Comparison of ENCODE assay signal across 23 cellular contexts in the genomic region with DNA sequence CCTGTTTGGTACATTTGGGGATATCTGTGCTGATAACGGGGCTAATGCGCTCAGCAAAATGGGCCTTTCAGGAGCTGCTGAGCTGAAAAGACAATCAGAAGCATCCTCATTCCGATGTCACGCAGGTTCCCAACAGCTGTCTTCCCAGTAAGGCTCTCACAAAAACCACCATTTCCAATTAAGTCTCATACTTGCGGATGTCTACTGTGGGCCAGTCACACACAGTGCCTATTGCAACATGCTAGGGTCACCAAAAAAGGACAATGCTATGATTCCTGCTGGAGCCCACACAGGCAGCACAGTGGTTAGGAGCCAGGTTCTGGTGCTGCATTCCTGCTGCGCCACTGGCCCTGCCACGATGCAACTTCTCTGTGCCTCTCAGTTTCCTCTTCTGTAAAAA. TPM values are rescaled to one million over a fixed set of nuclear protein-coding genes. Genes with fewer than 3 reads are reported as not detected.
A peak's percentile ranks its signal among the peaks of the same experiment; 100 is the strongest.
DNase-seq lines count a peak whose midpoint lies in the region; ATAC-seq and TF ChIP-seq lines count a peak whose summit lies in the region.
"Had no signal": no experiment of that assay in that cellular context is flagged by ENCODE, and none has a peak within 500 bp of the region (broad histone marks: within the 10 kb centered on the region; RNA-seq: fewer than 3 reads in every experiment).

No MANE protein-coding gene starts in this region.

- no peaks in the 10 kb centered on the region for H3K9me3 Mint-ChIP-seq in MCF 10A (ENCODE audit: unreplicated experiment)
- H3K9me3 Mint-ChIP-seq in chondrocyte (ENCODE audit: low read depth) = peaks cover 16% of the 10 kb centered on the region
- H3K9me3 Mint-ChIP-seq: CD8-positive, alpha-beta T cell had no signal

- H3K79me1 ChIP-seq in mesenchymal stem cell (replicated peaks; ENCODE audit: low read length, poor library complexity, severe bottlenecking) = peaks cover 17% of the 10 kb centered on the region

- no peak for DNase-seq in MCF 10A (ENCODE audit: unreplicated experiment)
- DNase-seq in breast epithelium (ENCODE audit: low spot score in 2 of 2) = no peak
- peak; percentile 89 to 90 for DNase-seq in SJSA1 (ENCODE audit: low read depth in 1 of 2, low spot score in 2 of 2)
- DNase-seq in mesenchymal stem cell = peak; percentile 82
- no peak for DNase-seq in NCI-H2196 (lab: John Stamatoyannopoulos, UW; ENCODE audit: unreplicated experiment)
- DNase-seq in NCI-H2227 (lab: John Stamatoyannopoulos, UW; ENCODE audit: unreplicated experiment) = no peak
- DNase-seq in chondrocyte (ENCODE audit: low spot score) = no peak
- DNase-seq: 8988T; CD8-positive, alpha-beta T cell; DMS79; GOT3; Kasumi-1; NCI-H1417 treated with DMSO at 0.1 percent for 48 hours; NCI-H2029 treated with DMSO at 0.1 percent for 48 hours; NCI-H2171 treated with DMSO at 0.1 percent for 48 hours; NCI-H510A; NCI-H774; Right ventricle myocardium superior had no signal

- H2AK5ac ChIP-seq in mesenchymal stem cell (ENCODE audit: low read length, severe bottlenecking) = peak overlapping the region; percentile 83

- no peak overlapping the region for H2AFZ ChIP-seq in mesenchymal stem cell (ENCODE audit: low read depth, low read length)

- TF ChIP-seq CTCF in MCF 10A (IDR thresholded peaks at IDR 0.05; ENCODE audit: unreplicated experiment) (no peak), breast epithelium (IDR thresholded peaks at IDR 0.05) (no peak), chondrocyte (IDR thresholded peaks at IDR 0.05) (no peak)

- H3K27me3 Mint-ChIP-seq in MCF 10A (ENCODE audit: insufficient read depth, unreplicated experiment) (no peaks in the 10 kb centered on the region), chondrocyte (ENCODE audit: low read depth) (no peaks in the 10 kb centered on the region)
- H3K27me3 Mint-ChIP-seq: IgD-negative memory B cell had no signal

- no peak overlapping the region for H3K9ac ChIP-seq in mesenchymal stem cell (ENCODE audit: low read length)
- H3K9ac ChIP-seq: BLaER1 had no signal

- H2BK12ac ChIP-seq in mesenchymal stem cell (ENCODE audit: low read length in 2 of 2) = peak overlapping the region in 1 of 2 experiments; percentile 50

- H3K4me1 ChIP-seq in breast epithelium = no peaks in the 10 kb centered on the region
- H3K4me1 ChIP-seq in SJSA1 (replicated peaks) = peaks cover 50% of the 10 kb centered on the region
- H3K4me1 ChIP-seq in mesenchymal stem cell (ENCODE audit: control insufficient read depth, insufficient read depth, low read depth, low read length) = peaks cover 21% of the 10 kb centered on the region
- H3K4me1 ChIP-seq: BLaER1 had no signal

- TF ChIP-seq POLR2A in breast epithelium (IDR thresholded peaks at IDR 0.05) = no peak

- H3K4ac ChIP-seq in mesenchymal stem cell (ENCODE audit: low read depth in 1 of 2, low read length in 2 of 2) = peak overlapping the region in 1 of 2 experiments; percentile 60

- no peak overlapping the region for H2BK15ac ChIP-seq in mesenchymal stem cell (ENCODE audit: low read depth, poor library complexity, severe bottlenecking)

- H3K27ac ChIP-seq in breast epithelium (no peak overlapping the region), SJSA1 (peak overlapping the region; percentile 99), mesenchymal stem cell (ENCODE audit: low read length, poor library complexity, severe bottlenecking) (peak overlapping the region; percentile 100)
- H3K27ac ChIP-seq: BLaER1 had no signal

- no peak for ATAC-seq in HG03520 (IDR thresholded peaks at IDR 0.05; ENCODE audit: unreplicated experiment)
- ATAC-seq: CD8-positive, alpha-beta T cell had no signal

- peak overlapping the region in 1 of 2 experiments; percentile 89 for H3K18ac ChIP-seq in mesenchymal stem cell (ENCODE audit: low read depth in 1 of 2, low read length in 2 of 2)

- H3K4me2 ChIP-seq in mesenchymal stem cell (ENCODE audit: low read length, poor library complexity, severe bottlenecking) = no peak overlapping the region
- H3K4me2 ChIP-seq: BLaER1 had no signal

- intact Hi-C loops in MCF 10A (cut with micrococcal nuclease) = loop anchor here (5.0 kb wide), 1 partner anchor 182 kb away; a partner anchor contains a TSS
- intact Hi-C loops in breast epithelium (cut with DNase I; ENCODE audit: low total_unique reads) = no loop called here

- no peak overlapping the region for H2BK120ac ChIP-seq in mesenchymal stem cell (ENCODE audit: low read depth, low read length)

- H4K8ac ChIP-seq in mesenchymal stem cell (ENCODE audit: low read length) = no peak overlapping the region

- no peaks in the 10 kb centered on the region for H3K9me3 ChIP-seq in breast epithelium
- H3K9me3 ChIP-seq in SJSA1 (replicated peaks) = no peaks in the 10 kb centered on the region
- no peaks in the 10 kb centered on the region for H3K9me3 ChIP-seq in mesenchymal stem cell (ENCODE audit: control insufficient read depth, low read length)
- H3K9me3 ChIP-seq: BLaER1 had no signal

- CTCF ChIA-PET in MCF 10A (lab: Yijun Ruan, JAX) = interaction anchor here (0.8 kb wide), 1 partner anchor 16 kb away, joined by 3 read pairs; no protein-coding TSS in a partner anchor

- no peaks in the 10 kb centered on the region for H3K27me3 ChIP-seq in breast epithelium
- H3K27me3 ChIP-seq in SJSA1 (replicated peaks) = no peaks in the 10 kb centered on the region
- H3K27me3 ChIP-seq in mesenchymal stem cell (ENCODE audit: control insufficient read depth in 1 of 2, insufficient read depth in 1 of 2, low read length in 2 of 2) = no peaks in the 10 kb centered on the region
- H3K27me3 ChIP-seq: BLaER1 had no signal

- H3K14ac ChIP-seq in mesenchymal stem cell (ENCODE audit: low read length in 2 of 2) = peak overlapping the region in 1 of 2 experiments; percentile 20

- H3K4me1 Mint-ChIP-seq in MCF 10A (ENCODE audit: insufficient read depth, unreplicated experiment) (peaks cover 25% of the 10 kb centered on the region), chondrocyte (ENCODE audit: low read depth) (peaks cover 33% of the 10 kb centered on the region)
- H3K4me1 Mint-ChIP-seq: IgD-negative memory B cell had no signal

- no peak overlapping the region for H3K23ac ChIP-seq in mesenchymal stem cell (ENCODE audit: low read length in 2 of 2)

- no peak overlapping the region for H2BK5ac ChIP-seq in mesenchymal stem cell (ENCODE audit: low read depth, low read length, poor library complexity, severe bottlenecking)

- H3K4me3 Mint-ChIP-seq in MCF 10A (ENCODE audit: unreplicated experiment) = peak overlapping the region; percentile 40
- H3K4me3 Mint-ChIP-seq in chondrocyte (ENCODE audit: unreplicated experiment) = no peak overlapping the region
- H3K4me3 Mint-ChIP-seq: CD8-positive, alpha-beta T cell; IgD-negative memory B cell had no signal

- peak overlapping the region; percentile 18 for H4K91ac ChIP-seq in mesenchymal stem cell (ENCODE audit: low read length)

- POLR2A ChIA-PET in MCF 10A (lab: Yijun Ruan, JAX) = interaction anchor here (1.0 to 2.2 kb wide), 2 partner anchors 20 to 25 kb away, joined by 3 to 9 read pairs; no protein-coding TSS in a partner anchor

- H3K36me3 Mint-ChIP-seq in MCF 10A (ENCODE audit: insufficient read depth, unreplicated experiment) = peaks cover 52% of the 10 kb centered on the region
- peaks cover 52% of the 10 kb centered on the region for H3K36me3 Mint-ChIP-seq in chondrocyte (ENCODE audit: low read depth)
- H3K36me3 Mint-ChIP-seq: CD8-positive, alpha-beta T cell had no signal

- no TSS peak for BruUV-seq in MCF 10A (replicated peaks; lab: Mats Ljungman, UMichigan)

- 80% methylated on average over 7 of the region's 7 CpGs for WGBS in mesenchymal stem cell

- H3K4me3 ChIP-seq in breast epithelium (no peak overlapping the region), SJSA1 (no peak overlapping the region), mesenchymal stem cell (ENCODE audit: insufficient read depth in 1 of 2, low read depth in 1 of 2, low read length in 2 of 2) (no peak overlapping the region)
- H3K4me3 ChIP-seq: BLaER1 had no signal

- H3K36me3 ChIP-seq in breast epithelium (peaks cover 10% of the 10 kb centered on the region), SJSA1 (peaks cover 59% of the 10 kb centered on the region), mesenchymal stem cell (ENCODE audit: control insufficient read depth in 1 of 2, insufficient read depth in 2 of 2, low read depth in 1 of 2, low read length in 2 of 2) (peaks cover 37 to 93% of the 10 kb centered on the region in 2 experiments)
- H3K36me3 ChIP-seq: BLaER1 had no signal

- H3K27ac Mint-ChIP-seq in MCF 10A (ENCODE audit: low read depth, unreplicated experiment) (no peak overlapping the region), chondrocyte (ENCODE audit: unreplicated experiment) (no peak overlapping the region)
- H3K27ac Mint-ChIP-seq: CD8-positive, alpha-beta T cell; IgD-negative memory B cell had no signal

RNA-seq across cellular contexts. Expression of a gene that starts 16.4 kb away (rescaled TPM):
- total RNA-seq in MCF 10A (2022) = not detected in 2 replicates
- total RNA-seq in breast epithelium = not detected
- not detected in 2 replicates for total RNA-seq in SJSA1 (2014; rRNA removed; shearing (Covaris generic))
- polyA plus RNA-seq in mesenchymal stem cell (2013, experiment 1 of 2) = not detected
- polyA plus RNA-seq in mesenchymal stem cell (2013, experiment 2 of 2) = not detected
- not detected in 3 replicates for total RNA-seq in chondrocyte
- total RNA-seq: CD8-positive, alpha-beta T cell; G401; HT1080; Right ventricle myocardium superior had no signal
- polyA plus RNA-seq: IgD-negative memory B cell had no signal

Comparison
In these comparisons a context has a peak if more than half of its experiments do, and no peak if none do; other contexts are left out.
1. DNase-seq: peak in SJSA1 (2 of 2) and mesenchymal stem cell (single experiment); none in MCF 10A (single experiment), breast epithelium (0 of 2), NCI-H2196 (single experiment), NCI-H2227 (single experiment) and chondrocyte (single experiment).
2. H3K27ac ChIP-seq: peak in SJSA1 (single experiment) and mesenchymal stem cell (single experiment); none in breast epithelium (0 of 2).